In the genomic region with DNA sequence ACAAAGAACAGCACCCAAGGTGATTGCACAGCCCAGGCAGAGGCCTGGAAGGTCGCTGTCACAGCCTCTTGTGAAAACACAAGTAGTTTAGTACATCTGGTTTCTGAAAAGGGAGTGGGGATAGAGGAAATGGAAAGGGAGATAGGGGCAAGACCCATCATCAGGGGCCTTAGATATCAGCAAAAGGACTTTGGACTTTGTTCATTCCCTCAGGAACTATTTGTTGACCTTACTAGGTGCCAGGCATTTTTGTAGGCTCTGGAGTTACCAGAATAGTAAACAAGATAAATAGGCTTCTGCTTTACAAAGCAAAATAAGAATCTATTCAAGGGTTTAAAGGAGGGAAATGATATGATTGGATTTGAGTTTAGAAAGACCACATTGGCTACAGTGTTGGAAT, we compare ENCODE assay signal across 23 cellular contexts.
DNase-seq lines count a peak whose midpoint lies in the region; ATAC-seq, FAIRE-seq and TF ChIP-seq lines count a peak whose summit lies in the region.
"Had no signal": no experiment of that assay in that cellular context is flagged by ENCODE, and none has a peak within 500 bp of the region (broad histone marks: within the 10 kb centered on the region; RNA-seq: fewer than 3 reads in every experiment).

No MANE protein-coding gene starts in this region.

- H2AFZ ChIP-seq in astrocyte (ENCODE audit: low read depth, low read length) (no peak overlapping the region), HepG2 (ENCODE audit: low read length) (no peak overlapping the region)

- peak overlapping the region; percentile 4 for H3K27ac Mint-ChIP-seq in astrocyte (ENCODE audit: unreplicated experiment)
- peak overlapping the region; percentile 21 for H3K27ac Mint-ChIP-seq in nephron progenitor cell
- H3K27ac Mint-ChIP-seq: CD4-positive, CD25-positive, alpha-beta regulatory T cell; CD8-positive, alpha-beta memory T cell; IgD-negative memory B cell had no signal

- no peak for TF ChIP-seq RAD21 in HepG2 (CRISPR knock-in tag; IDR thresholded peaks at IDR 0.05)

- H3K36me3 ChIP-seq in astrocyte (ENCODE audit: insufficient read depth, low read length), result no peaks in the 10 kb centered on the region
- no peaks in the 10 kb centered on the region for H3K36me3 ChIP-seq in HepG2 (replicated peaks in 1 of 2; ENCODE audit: control insufficient read depth in 1 of 2, insufficient read depth in 2 of 2, low read length in 2 of 2)
- H3K36me3 ChIP-seq: BE2C had no signal

- H3K4me3 ChIP-seq in astrocyte (ENCODE audit: insufficient read depth, low read depth, low read length), result no peak overlapping the region
- H3K4me3 ChIP-seq in HepG2 (replicated peaks in 1 of 3; ENCODE audit: insufficient read depth in 1 of 3, low read depth in 2 of 3, low read length in 3 of 3), result no peak overlapping the region
- H3K4me3 ChIP-seq: GM12878 had no signal

- H3K27ac ChIP-seq in astrocyte (ENCODE audit: low read depth, low read length) (no peak overlapping the region), HepG2 (ENCODE audit: extremely low read length, insufficient read depth, low read length) (peak overlapping the region; percentile 50)

- no peaks in the 10 kb centered on the region for H3K9me3 ChIP-seq in astrocyte (ENCODE audit: insufficient read depth, low read depth, low read length)
- H3K9me3 ChIP-seq in HepG2 (ENCODE audit: low read length), result peaks cover 8% of the 10 kb centered on the region; the same call in 1 of the 2 replicates
- H3K9me3 ChIP-seq: BE2C had no signal

- H3K4me2 ChIP-seq in astrocyte (ENCODE audit: low read length) (no peak overlapping the region), HepG2 (ENCODE audit: low read depth, low read length) (peak overlapping the region; percentile 33)

- POLR2A ChIA-PET in HepG2 (lab: Yijun Ruan, JAX), result interaction anchor here (0.6 kb wide), 1 partner anchor 94 kb away, joined by 3 read pairs; no protein-coding TSS in a partner anchor

- H3K27me3 Mint-ChIP-seq in astrocyte (ENCODE audit: low read depth, unreplicated experiment) (no peaks in the 10 kb centered on the region), nephron progenitor cell (ENCODE audit: low read depth, poor library complexity) (peaks cover 7% of the 10 kb centered on the region)
- H3K27me3 Mint-ChIP-seq: CD8-positive, alpha-beta memory T cell had no signal

- no peak for TF ChIP-seq POLR2A in HepG2 (IDR thresholded peaks at IDR 0.05; ENCODE audit: insufficient read depth in 1 of 2, low read depth in 2 of 2, low read length in 2 of 2)

- H3K9me3 Mint-ChIP-seq in astrocyte (ENCODE audit: unreplicated experiment) (peaks cover 4% of the 10 kb centered on the region), nephron progenitor cell (peaks cover 58% of the 10 kb centered on the region)

- peak; percentile 77 for ATAC-seq in HepG2
- ATAC-seq in HG03469 (IDR thresholded peaks at IDR 0.05; ENCODE audit: unreplicated experiment), result no peak
- no peak for ATAC-seq in HG02588 (IDR thresholded peaks at IDR 0.05; ENCODE audit: unreplicated experiment)
- ATAC-seq: GM12878 had no signal

- H3K9ac ChIP-seq in astrocyte (ENCODE audit: low read length), result no peak overlapping the region
- H3K9ac ChIP-seq in HepG2 (ENCODE audit: insufficient read depth, low read depth, low read length), result no peak overlapping the region

- no peak for FAIRE-seq in astrocyte (lab: Jason Lieb, UNC)
- peak; percentile 68 for FAIRE-seq in HepG2 (lab: Jason Lieb, UNC)
- FAIRE-seq: A204.1, D721Med, GM12878 had no signal

- H4K20me1 ChIP-seq in astrocyte (ENCODE audit: insufficient read depth, low read length), result no peaks in the 10 kb centered on the region
- no peaks in the 10 kb centered on the region for H4K20me1 ChIP-seq in HepG2 (ENCODE audit: insufficient read depth, low read length)

- no peak overlapping the region for H3K4me3 Mint-ChIP-seq in astrocyte (ENCODE audit: unreplicated experiment)
- no peak overlapping the region for H3K4me3 Mint-ChIP-seq in nephron progenitor cell
- H3K4me3 Mint-ChIP-seq: CD4-positive, CD25-positive, alpha-beta regulatory T cell; CD8-positive, alpha-beta memory T cell; IgD-negative memory B cell had no signal

- peaks cover 2% of the 10 kb centered on the region for H3K4me1 Mint-ChIP-seq in astrocyte (ENCODE audit: low read depth, unreplicated experiment)
- H3K4me1 Mint-ChIP-seq in nephron progenitor cell, result peaks cover 23% of the 10 kb centered on the region
- H3K4me1 Mint-ChIP-seq: CD4-positive, CD25-positive, alpha-beta regulatory T cell; CD8-positive, alpha-beta memory T cell; IgD-negative memory B cell had no signal

- peak; percentile 73 for DNase-seq in HuH-7 (ENCODE audit: low spot score)
- DNase-seq in astrocyte (ENCODE audit: low read depth), result no peak
- peak; percentile 88 for DNase-seq in HepG2 (ENCODE audit: low spot score)
- no peak for DNase-seq in nephron progenitor cell
- DNase-seq in activated CD4-positive, CD25-positive, alpha-beta regulatory T cell treated with anti-CD3 and anti-CD28 coated beads, Interleukin-2, amount 50 U/mL, for 72 hours, result no peak
- DNase-seq: ACHN; BE2C; C1 segment of cervical spinal cord; CD4-positive, CD25-positive, alpha-beta regulatory T cell; CD8-positive, alpha-beta memory T cell; COR-L47; DMS153; DND-41; EL; GOT3; H7; KBM-7 had no signal

- H3K36me3 Mint-ChIP-seq in astrocyte (ENCODE audit: low read depth, unreplicated experiment) (no peaks in the 10 kb centered on the region), nephron progenitor cell (ENCODE audit: low read depth) (peaks cover 43% of the 10 kb centered on the region)
- H3K36me3 Mint-ChIP-seq: CD4-positive, CD25-positive, alpha-beta regulatory T cell; CD8-positive, alpha-beta memory T cell; IgD-negative memory B cell had no signal

- BruUV-seq in HepG2 (replicated peaks; lab: Mats Ljungman, UMichigan), result no TSS peak

- TF ChIP-seq CTCF in astrocyte (IDR thresholded peaks at IDR 0.05; ENCODE audit: insufficient read depth, low read depth, low read length) (no peak), HepG2 (CRISPR knock-in tag; IDR thresholded peaks at IDR 0.05) (no peak), nephron progenitor cell (IDR thresholded peaks at IDR 0.05) (no peak)

- in situ Hi-C loops in HepG2 (cut with HindIII; ENCODE audit: extremely low pct_ligation_motif_present, low pct_unique_long_range_greater_than_20kb), result no loop called here

- CTCF ChIA-PET in HepG2 (lab: Yijun Ruan, JAX; ENCODE audit: low intra/inter-chr PET ratio, low total read pairs), result no interaction called here

- H3K79me2 ChIP-seq in astrocyte (ENCODE audit: insufficient read depth, low read length) (no peaks in the 10 kb centered on the region), HepG2 (ENCODE audit: insufficient read depth, low read length) (no peaks in the 10 kb centered on the region)

- no peaks in the 10 kb centered on the region for H3K27me3 ChIP-seq in astrocyte (ENCODE audit: insufficient read depth, low read length)
- H3K27me3 ChIP-seq in HepG2 (ENCODE audit: control insufficient read depth in 1 of 2, insufficient read depth in 2 of 2, low read length in 2 of 2), result no peaks in the 10 kb centered on the region; a peak in 1 of 5 replicates
- H3K27me3 ChIP-seq: BE2C had no signal

- TF ChIP-seq EP300 in HepG2 (IDR thresholded peaks at IDR 0.05; ENCODE audit: low read depth in 2 of 2, low read length in 2 of 2), result peak in 1 of 2 experiments; percentile 87; a peak in 2 of 4 replicates
- no peak; the same call in 1 of the 2 replicates for TF ChIP-seq EP300 in HepG2 (CRISPR knock-in tag; IDR thresholded peaks at IDR 0.05; ENCODE audit: borderline replicate concordance)

- WGBS in HepG2 (ENCODE audit: low lambda C conversion rate), result 11% methylated on average over 1 of the region's 1 CpG

- intact Hi-C loops in HepG2 (cut with micrococcal nuclease; ENCODE audit: unreplicated experiment), result no loop called here

- H3K4me1 ChIP-seq in astrocyte (ENCODE audit: insufficient read depth, low read length) (no peaks in the 10 kb centered on the region), HepG2 (ENCODE audit: insufficient read depth, low read length) (peaks cover 25% of the 10 kb centered on the region)
- H3K4me1 ChIP-seq: BE2C had no signal

TF ChIP-seq in HepG2, 621 proteins besides CTCF, POLR2A, EP300 and RAD21 (continues in another document):
- TF ChIP-seq TBX3 (IDR thresholded peaks at IDR 0.05; ENCODE audit: borderline replicate concordance) (no peak), RFXAP (CRISPR knock-in tag; IDR thresholded peaks at IDR 0.05; ENCODE audit: borderline replicate concordance) (no peak), ELF3 (CRISPR knock-in tag; IDR thresholded peaks at IDR 0.05) (peak; percentile 61; the same call in 1 of the 2 replicates), CREB1 (IDR thresholded peaks at IDR 0.05) (no peak), CREB1 (CRISPR knock-in tag; IDR thresholded peaks at IDR 0.05) (0 out of 2 replicates have a peak, but pooled peaks have one; percentile 30), NFIC (IDR thresholded peaks at IDR 0.05; ENCODE audit: low read length) (peak; percentile 56; the same call in 1 of the 2 replicates), FOXA3 (CRISPR knock-in tag; IDR thresholded peaks at IDR 0.05) (peak; percentile 83), ZNF253 (CRISPR knock-in tag; IDR thresholded peaks at IDR 0.05; ENCODE audit: borderline replicate concordance) (no peak), KAT8 (CRISPR knock-in tag; IDR thresholded peaks at IDR 0.05) (0 out of 2 replicates have a peak, but pooled peaks have one; percentile 34), HDAC2 (CRISPR knock-in tag; IDR thresholded peaks at IDR 0.05) (peak; percentile 53; the same call in 1 of the 2 replicates), SOX13 (IDR thresholded peaks at IDR 0.05) (no peak), SOX13 (CRISPR knock-in tag; conservative IDR thresholded peaks at IDR 0.05 in 1 of 2, IDR thresholded peaks at IDR 0.05 in 1 of 2) (peak in 1 of 2 experiments; percentile 73; a peak in 2 of 4 replicates), SMARCE1 (IDR thresholded peaks at IDR 0.05; ENCODE audit: borderline replicate concordance) (0 out of 2 replicates have a peak, but pooled peaks have one; percentile 48), SOX5 (CRISPR knock-in tag; IDR thresholded peaks at IDR 0.05; ENCODE audit: borderline replicate concordance) (peak; percentile 60; the same call in 1 of the 2 replicates), KDM6A (CRISPR knock-in tag; IDR thresholded peaks at IDR 0.05; ENCODE audit: low read depth) (peak; percentile 59; the same call in 1 of the 2 replicates), ZKSCAN8 (CRISPR knock-in tag; IDR thresholded peaks at IDR 0.05; ENCODE audit: borderline replicate concordance) (peak; percentile 48; the same call in 1 of the 2 replicates), ZMYM2 (CRISPR knock-in tag; IDR thresholded peaks at IDR 0.05) (peak; percentile 73), ARNTL (CRISPR knock-in tag; IDR thresholded peaks at IDR 0.05) (no peak)
- TF ChIP-seq, protein P1, sequence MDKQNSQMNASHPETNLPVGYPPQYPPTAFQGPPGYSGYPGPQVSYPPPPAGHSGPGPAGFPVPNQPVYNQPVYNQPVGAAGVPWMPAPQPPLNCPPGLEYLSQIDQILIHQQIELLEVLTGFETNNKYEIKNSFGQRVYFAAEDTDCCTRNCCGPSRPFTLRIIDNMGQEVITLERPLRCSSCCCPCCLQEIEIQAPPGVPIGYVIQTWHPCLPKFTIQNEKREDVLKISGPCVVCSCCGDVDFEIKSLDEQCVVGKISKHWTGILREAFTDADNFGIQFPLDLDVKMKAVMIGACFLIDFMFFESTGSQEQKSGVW (CRISPR knock-in tag; IDR thresholded peaks at IDR 0.05; ENCODE audit: borderline replicate concordance), result no peak

Comparison
In these comparisons a context has a peak if more than half of its experiments do, and no peak if none do; other contexts are left out.
1. DNase-seq: peak in HuH-7 (single experiment) and HepG2 (single experiment); none in astrocyte (single experiment), nephron progenitor cell (single experiment) and activated CD4-positive, CD25-positive, alpha-beta regulatory T cell treated with anti-CD3 and anti-CD28 coated beads, Interleukin-2, amount 50 U/mL, for 72 hours (single experiment).